ENCODE assay signal across 1 cellular context in the genomic region with DNA sequence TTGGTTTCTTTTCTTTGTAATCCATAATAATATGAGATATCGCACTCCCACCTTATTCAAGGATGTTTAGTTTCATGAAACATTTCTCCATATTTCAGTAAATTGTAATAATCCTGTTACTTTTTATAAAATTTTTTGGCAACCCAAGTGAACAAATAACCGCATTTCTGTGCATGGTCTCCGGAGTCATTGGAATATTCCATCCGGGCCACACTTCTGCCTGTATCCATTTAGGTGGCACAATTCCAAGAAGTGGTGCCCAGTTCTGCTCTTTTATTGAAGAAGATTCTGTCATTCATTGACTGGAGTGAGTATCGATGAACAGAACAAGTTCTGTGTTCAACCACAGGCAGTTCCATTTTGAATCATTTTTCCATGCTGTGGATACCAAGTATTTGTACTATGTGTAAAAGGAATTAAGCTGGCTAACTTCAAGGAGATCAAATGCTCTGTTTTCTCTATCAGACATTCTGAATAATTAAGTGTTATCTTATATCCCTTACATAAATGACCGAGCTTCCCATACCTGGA.
TF ChIP-seq lines count a peak whose summit lies in the region.

No MANE protein-coding gene starts in this region.

TF ChIP-seq in HEK293, 187 proteins besides CTCF, POLR2A, EP300 and RAD21 (continued from another document):
- TF ChIP-seq, protein P1, sequence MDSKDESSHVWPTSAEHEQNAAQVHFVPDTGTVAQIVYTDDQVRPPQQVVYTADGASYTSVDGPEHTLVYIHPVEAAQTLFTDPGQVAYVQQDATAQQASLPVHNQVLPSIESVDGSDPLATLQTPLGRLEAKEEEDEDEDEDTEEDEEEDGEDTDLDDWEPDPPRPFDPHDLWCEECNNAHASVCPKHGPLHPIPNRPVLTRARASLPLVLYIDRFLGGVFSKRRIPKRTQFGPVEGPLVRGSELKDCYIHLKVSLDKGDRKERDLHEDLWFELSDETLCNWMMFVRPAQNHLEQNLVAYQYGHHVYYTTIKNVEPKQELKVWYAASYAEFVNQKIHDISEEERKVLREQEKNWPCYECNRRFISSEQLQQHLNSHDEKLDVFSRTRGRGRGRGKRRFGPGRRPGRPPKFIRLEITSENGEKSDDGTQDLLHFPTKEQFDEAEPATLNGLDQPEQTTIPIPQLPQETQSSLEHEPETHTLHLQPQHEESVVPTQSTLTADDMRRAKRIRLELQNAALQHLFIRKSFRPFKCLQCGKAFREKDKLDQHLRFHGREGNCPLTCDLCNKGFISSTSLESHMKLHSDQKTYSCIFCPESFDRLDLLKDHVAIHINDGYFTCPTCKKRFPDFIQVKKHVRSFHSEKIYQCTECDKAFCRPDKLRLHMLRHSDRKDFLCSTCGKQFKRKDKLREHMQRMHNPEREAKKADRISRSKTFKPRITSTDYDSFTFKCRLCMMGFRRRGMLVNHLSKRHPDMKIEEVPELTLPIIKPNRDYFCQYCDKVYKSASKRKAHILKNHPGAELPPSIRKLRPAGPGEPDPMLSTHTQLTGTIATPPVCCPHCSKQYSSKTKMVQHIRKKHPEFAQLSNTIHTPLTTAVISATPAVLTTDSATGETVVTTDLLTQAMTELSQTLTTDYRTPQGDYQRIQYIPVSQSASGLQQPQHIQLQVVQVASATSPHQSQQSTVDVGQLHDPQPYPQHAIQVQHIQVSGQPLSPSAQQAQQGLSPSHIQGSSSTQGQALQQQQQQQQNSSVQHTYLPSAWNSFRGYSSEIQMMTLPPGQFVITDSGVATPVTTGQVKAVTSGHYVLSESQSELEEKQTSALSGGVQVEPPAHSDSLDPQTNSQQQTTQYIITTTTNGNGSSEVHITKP (tag by site-specific recombination; IDR thresholded peaks at IDR 0.05), result peak; percentile 80
- TF ChIP-seq ZNF416 (tag by site-specific recombination; IDR thresholded peaks at IDR 0.05), result no peak
- TF ChIP-seq ZNF335 (tag by site-specific recombination; conservative IDR thresholded peaks at IDR 0.05), result 0 out of 2 replicates have a peak, but pooled peaks have one; percentile 14
- no peak for TF ChIP-seq ZNF792 (tag by site-specific recombination; IDR thresholded peaks at IDR 0.05)
- TF ChIP-seq YY2 (tag by site-specific recombination; IDR thresholded peaks at IDR 0.05), result no peak
- no peak for TF ChIP-seq ZNF548 (tag by site-specific recombination; IDR thresholded peaks at IDR 0.05)
- TF ChIP-seq KLF10 (tag by site-specific recombination; IDR thresholded peaks at IDR 0.05), result no peak
- no peak for TF ChIP-seq MEIS1 (CRISPR knock-in tag; IDR thresholded peaks at IDR 0.05; ENCODE audit: borderline replicate concordance)
- TF ChIP-seq ZNF354C (tag by site-specific recombination; IDR thresholded peaks at IDR 0.05; ENCODE audit: borderline replicate concordance, low read depth), result no peak
- no peak for TF ChIP-seq ZNF561 (tag by site-specific recombination; IDR thresholded peaks at IDR 0.05; ENCODE audit: borderline replicate concordance)
